ENCODE assay signal across 12 cellular contexts in genomic region chr15:67050062-67050461, GRCh38. TPM values are rescaled to one million over a fixed set of nuclear protein-coding genes. Genes with fewer than 3 reads are reported as not detected.
A peak's percentile ranks its signal among the peaks of the same experiment; 100 is the strongest.
DNase-seq lines count a peak whose midpoint lies in the region; ATAC-seq and TF ChIP-seq lines count a peak whose summit lies in the region.
"Had no signal": no experiment of that assay in that cellular context is flagged by ENCODE, and none has a peak within 500 bp of the region (broad histone marks: within the 10 kb centered on the region; RNA-seq: fewer than 3 reads in every experiment).

No MANE protein-coding gene starts in this region.

- H4K20me1 ChIP-seq in osteoblast (ENCODE audit: insufficient read depth, low read length), result no peaks in the 10 kb centered on the region

- H3K27me3 ChIP-seq in RWPE2 (ENCODE audit: insufficient read depth, poor library complexity, severe bottlenecking), result no peaks in the 10 kb centered on the region
- no peaks in the 10 kb centered on the region for H3K27me3 ChIP-seq in osteoblast (ENCODE audit: insufficient read depth, low read length)

- H3K27ac ChIP-seq in RWPE2 (ENCODE audit: poor library complexity, severe bottlenecking) (peak overlapping the region; percentile 96), osteoblast (ENCODE audit: low read depth, low read length) (peak overlapping the region; percentile 99)

- H3K9me3 ChIP-seq in RWPE2 (ENCODE audit: severe bottlenecking) (no peaks in the 10 kb centered on the region), osteoblast (ENCODE audit: low read depth, low read length) (no peaks in the 10 kb centered on the region)

- TF ChIP-seq CTCF in AG09309 (IDR thresholded peaks at IDR 0.05; ENCODE audit: control insufficient read depth, insufficient read depth, low read depth, low read length, missing control alignments), result no peak
- peak; percentile 11 for TF ChIP-seq CTCF in RWPE2 (IDR thresholded peaks at IDR 0.05; ENCODE audit: poor library complexity, severe bottlenecking)
- TF ChIP-seq CTCF in osteoblast (IDR thresholded peaks at IDR 0.05; ENCODE audit: extremely low read depth, low read depth, low read length), result no peak

- no peak overlapping the region for H3K4me3 ChIP-seq in AG09309 (ENCODE audit: control insufficient read depth, low read depth, low read length)
- H3K4me3 ChIP-seq in RWPE2 (ENCODE audit: severe bottlenecking), result no peak overlapping the region
- no peak overlapping the region for H3K4me3 ChIP-seq in osteoblast (ENCODE audit: insufficient read depth, low read length)

- H3K36me3 ChIP-seq in RWPE2 (ENCODE audit: low read depth) (no peaks in the 10 kb centered on the region), osteoblast (ENCODE audit: insufficient read depth, low read length) (no peaks in the 10 kb centered on the region)

- ATAC-seq in RWPE2 (ENCODE audit: low read depth) (peak; percentile 58), HG03571 (IDR thresholded peaks at IDR 0.05; ENCODE audit: unreplicated experiment) (no peak)
- ATAC-seq: activated CD8-positive, alpha-beta memory T cell treated with anti-CD3 and anti-CD28 coated beads, Interleukin-2, amount 10 ng/mL, durations not matched to agents 7 days and 5 days had no signal

- H3K79me2 ChIP-seq in osteoblast (ENCODE audit: insufficient read depth, low read length), result no peaks in the 10 kb centered on the region

- peak overlapping the region; percentile 55 for H3K4me2 ChIP-seq in osteoblast (ENCODE audit: insufficient read depth, low read length)

- DNase-seq in AG09309 (ENCODE audit: low read depth) (peak; percentile 52), RWPE2 (ENCODE audit: low spot score) (peak; percentile 90), fibroblast of gingiva (ENCODE audit: low read depth) (peak; percentile 72), osteoblast (ENCODE audit: insufficient read length, low spot score, missing footprints) (no peak), NCI-H345 (lab: John Stamatoyannopoulos, UW) (no peak), amygdala (lab: John Stamatoyannopoulos, UW) (no peak)
- no peak for DNase-seq in effector CD8-positive, alpha-beta T cell (lab: John Stamatoyannopoulos, UW)
- DNase-seq: activated CD8-positive, alpha-beta memory T cell treated with anti-CD3 and anti-CD28 coated beads, Interleukin-2, amount 10 ng/mL, durations not matched to agents 7 days and 5 days; CD4-positive, CD25-positive, alpha-beta regulatory T cell; effector CD4-positive, alpha-beta T cell; NCI-H1048 had no signal

- H3K4me1 ChIP-seq in RWPE2 (ENCODE audit: insufficient read depth, poor library complexity, severe bottlenecking) (peaks cover 31% of the 10 kb centered on the region), osteoblast (ENCODE audit: insufficient read depth, low read length) (peaks cover 38% of the 10 kb centered on the region)

- no peak overlapping the region for H2AFZ ChIP-seq in osteoblast (ENCODE audit: low read length)

RNA-seq across cellular contexts. Expression of gene SMAD3, which starts 15.3 kb away (rescaled TPM):
- total RNA-seq in osteoblast, result 41.8 and 60.1 TPM in 2 replicates

Comparison
In these comparisons a context has a peak if more than half of its experiments do, and no peak if none do; other contexts are left out.
1. DNase-seq: peak in AG09309 (single experiment), RWPE2 (single experiment) and fibroblast of gingiva (single experiment); none in osteoblast (single experiment), NCI-H345 (single experiment), effector CD8-positive, alpha-beta T cell (single experiment) and amygdala (0 of 56).